In genomic region chr1:181152892-181153633, GRCh38 we compare ENCODE assay signal across 8 cellular contexts.
DNase-seq lines count a peak whose midpoint lies in the region; ATAC-seq and TF ChIP-seq lines count a peak whose summit lies in the region.

No MANE protein-coding gene starts in this region.

- no peaks in the 10 kb centered on the region for H3K27me3 Mint-ChIP-seq in type B pancreatic cell
- H3K27me3 Mint-ChIP-seq in activated naive CD8-positive, alpha-beta T cell treated with anti-CD3 and anti-CD28 coated beads for 36 hours, result peaks cover 3% of the 10 kb centered on the region

- H3K4me1 Mint-ChIP-seq in type B pancreatic cell (ENCODE audit: unreplicated experiment), result peaks cover 16% of the 10 kb centered on the region
- H3K4me1 Mint-ChIP-seq in activated naive CD8-positive, alpha-beta T cell treated with anti-CD3 and anti-CD28 coated beads for 36 hours, result peaks cover 43% of the 10 kb centered on the region

- peak; percentile 34 for TF ChIP-seq CTCF in GM10266 (IDR thresholded peaks at IDR 0.05; ENCODE audit: control insufficient read depth, insufficient read depth, low read depth, missing control alignments)
- TF ChIP-seq CTCF in right lobe of liver (IDR thresholded peaks at IDR 0.05), result peak in 1 of 4 donors; percentile 11
- peak; percentile 53 for TF ChIP-seq CTCF in type B pancreatic cell (conservative IDR thresholded peaks at IDR 0.05)

- no peaks in the 10 kb centered on the region for H3K4me1 ChIP-seq in right lobe of liver

- intact Hi-C loops in right lobe of liver (cut with DNase I), result no loop called here

- H3K9me3 Mint-ChIP-seq in type B pancreatic cell, result no peaks in the 10 kb centered on the region
- peaks cover 2% of the 10 kb centered on the region for H3K9me3 Mint-ChIP-seq in activated naive CD8-positive, alpha-beta T cell treated with anti-CD3 and anti-CD28 coated beads for 36 hours

- H3K27ac Mint-ChIP-seq in type B pancreatic cell, result no peak overlapping the region
- no peak overlapping the region for H3K27ac Mint-ChIP-seq in activated naive CD8-positive, alpha-beta T cell treated with anti-CD3 and anti-CD28 coated beads for 36 hours

- no peak for TF ChIP-seq POLR2A in right lobe of liver (IDR thresholded peaks at IDR 0.05)

- H3K9me3 ChIP-seq in MG63 (no peaks in the 10 kb centered on the region), right lobe of liver (no peaks in the 10 kb centered on the region)

- ATAC-seq in GM21825 (IDR thresholded peaks at IDR 0.05; ENCODE audit: unreplicated experiment), result peak; percentile 60
- peak; percentile 79 to 90 (median 84) for ATAC-seq in right lobe of liver

- H3K27ac ChIP-seq in right lobe of liver, result peak overlapping the region in 1 of 3 donors; percentile 13

- H3K36me3 Mint-ChIP-seq in type B pancreatic cell, result no peaks in the 10 kb centered on the region
- H3K36me3 Mint-ChIP-seq in activated naive CD8-positive, alpha-beta T cell treated with anti-CD3 and anti-CD28 coated beads for 36 hours, result peaks cover 1% of the 10 kb centered on the region

- no peak overlapping the region for H3K4me3 ChIP-seq in MG63
- no peak overlapping the region for H3K4me3 ChIP-seq in right lobe of liver

- H3K36me3 ChIP-seq in MG63, result no peaks in the 10 kb centered on the region
- no peaks in the 10 kb centered on the region for H3K36me3 ChIP-seq in right lobe of liver

- peak; percentile 48 for DNase-seq in GM10266 (ENCODE audit: extremely low spot score)
- DNase-seq in MG63, result peak; percentile 87
- peak; percentile 94 for DNase-seq in cerebellar cortex (ENCODE audit: low spot score)
- peak in 2 of 3 donors; percentile 53 to 63 for DNase-seq in right lobe of liver
- DNase-seq in type B pancreatic cell (ENCODE audit: extremely low spot score, unreplicated experiment), result no peak
- DNase-seq in activated naive CD8-positive, alpha-beta T cell treated with anti-CD3 and anti-CD28 coated beads for 36 hours, result no peak
- no peak for DNase-seq in T-helper 1 cell

- H3K4me3 Mint-ChIP-seq in type B pancreatic cell, result no peak overlapping the region
- no peak overlapping the region for H3K4me3 Mint-ChIP-seq in activated naive CD8-positive, alpha-beta T cell treated with anti-CD3 and anti-CD28 coated beads for 36 hours

- H3K27me3 ChIP-seq in MG63 (no peaks in the 10 kb centered on the region), right lobe of liver (no peaks in the 10 kb centered on the region)

- 39% methylated on average over 9 of the region's 16 CpGs for WGBS in right lobe of liver (ENCODE audit: insufficient coverage, low coverage, low lambda C conversion rate, missing lambda C conversion rate)

Comparison
In these comparisons a context has a peak if more than half of its experiments do, and no peak if none do; other contexts are left out.
1. DNase-seq: peak in GM10266 (single experiment), MG63 (single experiment), cerebellar cortex (single experiment) and right lobe of liver (2 of 3); none in type B pancreatic cell (single experiment), activated naive CD8-positive, alpha-beta T cell treated with anti-CD3 and anti-CD28 coated beads for 36 hours (single experiment) and T-helper 1 cell (0 of 5).